18 cellular contexts compared by ENCODE assay signal in the genomic region with DNA sequence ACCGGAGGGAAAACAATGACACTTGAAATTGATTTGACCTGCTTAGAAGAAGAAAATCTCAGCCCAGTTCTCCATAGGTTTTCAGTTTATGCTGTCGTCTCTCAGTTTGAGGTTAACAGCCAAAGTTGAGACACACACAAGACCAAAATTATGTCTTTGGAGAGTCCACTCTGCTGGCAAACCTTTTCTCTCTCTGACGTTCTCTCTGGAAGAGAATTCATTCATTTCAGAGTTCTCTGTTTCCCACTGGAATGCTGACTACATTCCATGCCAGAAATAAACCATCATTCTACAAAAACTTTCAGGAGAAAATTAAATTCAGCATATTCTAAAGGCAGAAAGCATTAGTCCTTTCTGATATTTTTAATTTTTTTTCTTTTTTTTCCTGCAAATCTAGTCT.
A peak's percentile ranks its signal among the peaks of the same experiment; 100 is the strongest.
DNase-seq lines count a peak whose midpoint lies in the region; ATAC-seq lines count a peak whose summit lies in the region.
"Had no signal": no experiment of that assay in that cellular context is flagged by ENCODE, and none has a peak within 500 bp of the region (broad histone marks: within the 10 kb centered on the region; RNA-seq: fewer than 3 reads in every experiment).

No MANE protein-coding gene starts in this region.

- in situ Hi-C loops in SK-MEL-5 (cut with HindIII; ENCODE audit: low pct_unique_long_range_greater_than_20kb, low sequenced_read_pairs), result no loop called here

- intact Hi-C loops in head of caudate nucleus (cut with DNase I), result no loop called here

- DNase-seq in AG20443 (ENCODE audit: low spot score) (peak; percentile 43), GM03348 (ENCODE audit: low spot score) (peak; percentile 10), SK-MEL-5 (ENCODE audit: low read depth, low spot score) (peak; percentile 28), astrocyte of the hippocampus (ENCODE audit: low read depth, low spot score) (peak; percentile 58), head of caudate nucleus (no peak), activated gamma-delta T cell treated with Interleukin-2 at 50 U/mL for 16 hours (no peak)
- DNase-seq: AML-193; BE2C; CD4-positive, alpha-beta T cell; CD8-positive, alpha-beta memory T cell; DMS 273 treated with DMSO at 0.1 percent for 48 hours; DMS79; GM23248; H7; HCEC 1CT had no signal

- ATAC-seq in GM19324 (IDR thresholded peaks at IDR 0.05; ENCODE audit: low FRiP score, unreplicated experiment) (no peak), esophagus mucosa (no peak)
- ATAC-seq: GM12878 had no signal

Comparison
In these comparisons a context has a peak if more than half of its experiments do, and no peak if none do; other contexts are left out.
1. DNase-seq: peak in AG20443 (single experiment), GM03348 (single experiment), SK-MEL-5 (single experiment) and astrocyte of the hippocampus (single experiment); none in head of caudate nucleus (0 of 42) and activated gamma-delta T cell treated with Interleukin-2 at 50 U/mL for 16 hours (single experiment).